10 cellular contexts compared by ENCODE assay signal in genomic region chr6:87742106-87742505, GRCh38. TPM values are rescaled to one million over a fixed set of nuclear protein-coding genes. Genes with fewer than 3 reads are reported as not detected.
A peak's percentile ranks its signal among the peaks of the same experiment; 100 is the strongest.
DNase-seq lines count a peak whose midpoint lies in the region; ATAC-seq and TF ChIP-seq lines count a peak whose summit lies in the region.
"Had no signal": no experiment of that assay in that cellular context is flagged by ENCODE, and none has a peak within 500 bp of the region (broad histone marks: within the 10 kb centered on the region; RNA-seq: fewer than 3 reads in every experiment).

No MANE protein-coding gene starts in this region.

- no peak overlapping the region for H3K4me2 ChIP-seq in MM.1S (ENCODE audit: low read depth, low read length)

- no peaks in the 10 kb centered on the region for H3K9me3 Mint-ChIP-seq in activated T-helper 2 cell treated with anti-CD3 and anti-CD28 coated beads, Interferon-gamma antibody, Interleukin-2, Interleukin-4, amounts not matched to agents 10 μg/mL and 5 μg/mL and 100 μg/mL, durations not matched to agents 14 hours and 24 hours and 36 hours
- H3K9me3 Mint-ChIP-seq in stimulated activated memory B cell treated with anti-CD40 and anti-IgM and Interleukin-4, amounts not matched to agents 10 μg/mL and 1 μg/mL and 100 μg/mL, for 72 hours: peaks cover 2% of the 10 kb centered on the region

- H3K4me3 ChIP-seq in MM.1S (ENCODE audit: low read length): no peak overlapping the region
- H3K4me3 ChIP-seq: cardiac muscle cell had no signal

- no peak for TF ChIP-seq CTCF in MM.1S (IDR thresholded peaks at IDR 0.05; ENCODE audit: low read length)

- no peaks in the 10 kb centered on the region for H3K9me2 ChIP-seq in MM.1S (replicated peaks; ENCODE audit: insufficient read depth, low read length)

- ATAC-seq in stimulated activated memory B cell treated with anti-CD40 and anti-IgM and Interleukin-4, amounts not matched to agents 10 μg/mL and 1 μg/mL and 100 μg/mL, for 72 hours: peak; percentile 92
- no peak for ATAC-seq in HG03025 (IDR thresholded peaks at IDR 0.05; ENCODE audit: low FRiP score, unreplicated experiment)

- H3K27ac Mint-ChIP-seq in activated T-helper 2 cell treated with anti-CD3 and anti-CD28 coated beads, Interferon-gamma antibody, Interleukin-2, Interleukin-4, amounts not matched to agents 10 μg/mL and 5 μg/mL and 100 μg/mL, durations not matched to agents 14 hours and 24 hours and 36 hours: peak overlapping the region; percentile 6
- peak overlapping the region; percentile 1 for H3K27ac Mint-ChIP-seq in stimulated activated memory B cell treated with anti-CD40 and anti-IgM and Interleukin-4, amounts not matched to agents 10 μg/mL and 1 μg/mL and 100 μg/mL, for 72 hours

- H4K20me1 ChIP-seq in MM.1S (ENCODE audit: insufficient read depth, low read length): no peaks in the 10 kb centered on the region

- H3K4me1 ChIP-seq in MM.1S (ENCODE audit: low read length): peaks cover 4% of the 10 kb centered on the region; the same call in 1 of the 2 replicates

- no peaks in the 10 kb centered on the region for H3F3A ChIP-seq in MM.1S (ENCODE audit: insufficient read depth, low read length)

- DNase-seq in DMS53 (lab: John Stamatoyannopoulos, UW) (peak; percentile 48), DMS53 treated with DMSO at 0.1 percent for 48 hours (lab: John Stamatoyannopoulos, UW; ENCODE audit: unreplicated experiment) (no peak), MM.1S (no peak), NCI-H1436 (lab: John Stamatoyannopoulos, UW) (no peak), dedifferentiated amniotic fluid mesenchymal stem cell (ENCODE audit: extremely low spot score) (no peak)
- DNase-seq in activated T-helper 2 cell treated with anti-CD3 and anti-CD28 coated beads, Interferon-gamma antibody, Interleukin-2, Interleukin-4, amounts not matched to agents 10 μg/mL and 5 μg/mL and 100 μg/mL, durations not matched to agents 14 hours and 24 hours and 36 hours (ENCODE audit: low spot score): peak; percentile 58

- intact Hi-C loops in activated T-helper 2 cell treated with anti-CD3 and anti-CD28 coated beads, Interferon-gamma antibody, Interleukin-2, Interleukin-4, amounts not matched to agents 10 μg/mL and 5 μg/mL and 100 μg/mL, durations not matched to agents 14 hours and 24 hours and 36 hours (cut with micrococcal nuclease): no loop called here

- H3K9ac ChIP-seq in MM.1S (ENCODE audit: low read length): no peak overlapping the region

- no peaks in the 10 kb centered on the region for H3K79me2 ChIP-seq in MM.1S (ENCODE audit: low read length)

- H3K27ac ChIP-seq in MM.1S (ENCODE audit: low read length): no peak overlapping the region
- H3K27ac ChIP-seq: 22Rv1, cardiac muscle cell had no signal

- no peaks in the 10 kb centered on the region for H3K36me3 Mint-ChIP-seq in activated T-helper 2 cell treated with anti-CD3 and anti-CD28 coated beads, Interferon-gamma antibody, Interleukin-2, Interleukin-4, amounts not matched to agents 10 μg/mL and 5 μg/mL and 100 μg/mL, durations not matched to agents 14 hours and 24 hours and 36 hours (ENCODE audit: low read depth)
- H3K36me3 Mint-ChIP-seq in stimulated activated memory B cell treated with anti-CD40 and anti-IgM and Interleukin-4, amounts not matched to agents 10 μg/mL and 1 μg/mL and 100 μg/mL, for 72 hours: no peaks in the 10 kb centered on the region

- H3K27me3 Mint-ChIP-seq in activated T-helper 2 cell treated with anti-CD3 and anti-CD28 coated beads, Interferon-gamma antibody, Interleukin-2, Interleukin-4, amounts not matched to agents 10 μg/mL and 5 μg/mL and 100 μg/mL, durations not matched to agents 14 hours and 24 hours and 36 hours (ENCODE audit: low read depth): peaks cover 5% of the 10 kb centered on the region
- no peaks in the 10 kb centered on the region for H3K27me3 Mint-ChIP-seq in stimulated activated memory B cell treated with anti-CD40 and anti-IgM and Interleukin-4, amounts not matched to agents 10 μg/mL and 1 μg/mL and 100 μg/mL, for 72 hours

- H3K9me3 ChIP-seq in MM.1S (replicated peaks; ENCODE audit: insufficient read depth, low read length): no peaks in the 10 kb centered on the region

- no peaks in the 10 kb centered on the region for H3K27me3 ChIP-seq in MM.1S (replicated peaks; ENCODE audit: insufficient read depth, low read length)
- H3K27me3 ChIP-seq: cardiac muscle cell had no signal

- peaks cover 30% of the 10 kb centered on the region for H3K4me1 Mint-ChIP-seq in activated T-helper 2 cell treated with anti-CD3 and anti-CD28 coated beads, Interferon-gamma antibody, Interleukin-2, Interleukin-4, amounts not matched to agents 10 μg/mL and 5 μg/mL and 100 μg/mL, durations not matched to agents 14 hours and 24 hours and 36 hours (ENCODE audit: low read depth)
- H3K4me1 Mint-ChIP-seq in stimulated activated memory B cell treated with anti-CD40 and anti-IgM and Interleukin-4, amounts not matched to agents 10 μg/mL and 1 μg/mL and 100 μg/mL, for 72 hours: peaks cover 34% of the 10 kb centered on the region

- no peaks in the 10 kb centered on the region for H3K36me3 ChIP-seq in MM.1S (replicated peaks; ENCODE audit: insufficient read depth, low read length)
- H3K36me3 ChIP-seq: cardiac muscle cell had no signal

- H3K4me3 Mint-ChIP-seq in activated T-helper 2 cell treated with anti-CD3 and anti-CD28 coated beads, Interferon-gamma antibody, Interleukin-2, Interleukin-4, amounts not matched to agents 10 μg/mL and 5 μg/mL and 100 μg/mL, durations not matched to agents 14 hours and 24 hours and 36 hours (ENCODE audit: low read depth): no peak overlapping the region
- no peak overlapping the region for H3K4me3 Mint-ChIP-seq in stimulated activated memory B cell treated with anti-CD40 and anti-IgM and Interleukin-4, amounts not matched to agents 10 μg/mL and 1 μg/mL and 100 μg/mL, for 72 hours

- peak overlapping the region; percentile 39; the same call in 1 of the 2 replicates for H2AFZ ChIP-seq in MM.1S (ENCODE audit: low read length)

RNA-seq across cellular contexts. Expression of gene AKIRIN2, which starts 40.1 kb away (rescaled TPM):
- total RNA-seq in activated T-helper 2 cell treated with anti-CD3 and anti-CD28 coated beads, Interferon-gamma antibody, Interleukin-2, Interleukin-4, amounts not matched to agents 10 μg/mL and 5 μg/mL and 100 μg/mL, durations not matched to agents 14 hours and 24 hours and 36 hours: 41.9 and 42.0 TPM in 2 replicates

Comparison
In these comparisons a context has a peak if more than half of its experiments do, and no peak if none do; other contexts are left out.
1. DNase-seq: peak in DMS53 (single experiment) and activated T-helper 2 cell treated with anti-CD3 and anti-CD28 coated beads, Interferon-gamma antibody, Interleukin-2, Interleukin-4, amounts not matched to agents 10 μg/mL and 5 μg/mL and 100 μg/mL, durations not matched to agents 14 hours and 24 hours and 36 hours (single experiment); none in DMS53 treated with DMSO at 0.1 percent for 48 hours (single experiment), MM.1S (single experiment), NCI-H1436 (single experiment) and dedifferentiated amniotic fluid mesenchymal stem cell (single experiment).